6 cellular contexts compared by ENCODE assay signal in the genomic region with DNA sequence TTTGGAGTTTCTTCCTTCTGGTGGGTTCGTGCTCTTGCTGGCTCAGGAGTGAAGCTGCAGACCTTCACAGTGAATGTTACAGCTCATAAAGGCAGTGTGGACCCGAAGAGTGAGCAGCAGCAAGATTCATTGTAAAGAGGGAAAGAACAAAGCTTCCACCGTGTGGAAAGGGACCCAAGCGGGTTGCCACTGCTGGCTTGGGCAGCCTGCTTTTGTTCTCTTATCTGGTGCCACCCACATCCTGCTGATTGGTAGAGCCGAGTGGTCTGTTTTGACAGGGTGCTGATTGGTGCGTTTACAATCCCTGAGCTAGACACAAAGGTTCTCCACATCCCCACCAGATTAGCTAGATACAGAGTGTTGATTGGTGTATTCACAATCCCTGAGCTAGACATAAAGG. TPM values are rescaled to one million over a fixed set of nuclear protein-coding genes. Genes with fewer than 3 reads are reported as not detected.
DNase-seq lines count a peak whose midpoint lies in the region; ATAC-seq and TF ChIP-seq lines count a peak whose summit lies in the region.
"Not testable (repeated sequence)": the region's sequence is repeated elsewhere in the genome, so short reads cannot be mapped to it uniquely, and the experiment has no call there.
"Had no signal": no experiment of that assay in that cellular context is flagged by ENCODE, and none has a peak within 500 bp of the region (broad histone marks: within the 10 kb centered on the region; RNA-seq: fewer than 3 reads in every experiment).

No MANE protein-coding gene starts in this region.

- not testable (repeated sequence) for H3K14ac ChIP-seq in mesenchymal stem cell (ENCODE audit: low read length in 2 of 2)

- not testable (repeated sequence) for H3K4me1 ChIP-seq in DND-41 (ENCODE audit: insufficient read depth, low read length); PC-3 (ENCODE audit: insufficient read depth, low read length)
- H3K4me1 ChIP-seq in mesenchymal stem cell (ENCODE audit: control insufficient read depth, insufficient read depth, low read depth, low read length), result peaks cover 15% of the 10 kb centered on the region

- not testable (repeated sequence) for TF ChIP-seq CTCF in DND-41 (IDR thresholded peaks at IDR 0.05; ENCODE audit: borderline replicate concordance, extremely low read depth, low read length, poor library complexity, severe bottlenecking); PC-3 (conservative IDR thresholded peaks at IDR 0.05; ENCODE audit: low read depth, low read length)

- H2BK120ac ChIP-seq in mesenchymal stem cell (ENCODE audit: low read depth, low read length), result not testable (repeated sequence)

- H3K79me1 ChIP-seq in mesenchymal stem cell (replicated peaks; ENCODE audit: low read length, poor library complexity, severe bottlenecking), result peaks cover 17% of the 10 kb centered on the region

- intact Hi-C loops in PC-3 (cut with micrococcal nuclease), result not testable (repeated sequence)

- 97% methylated on average over 4 of the region's 6 CpGs for WGBS in mesenchymal stem cell

- H3K18ac ChIP-seq in mesenchymal stem cell (ENCODE audit: low read depth in 1 of 2, low read length in 2 of 2), result not testable (repeated sequence)

- H3K9ac ChIP-seq in DND-41 (ENCODE audit: low read depth, low read length); PC-3 (ENCODE audit: low read length); mesenchymal stem cell (ENCODE audit: low read length): not testable (repeated sequence)

- POLR2A ChIA-PET in PC-3 (lab: Charles Lee; ENCODE audit: unreplicated experiment); activated CD4-positive, alpha-beta T cell treated with anti-CD3 and anti-CD28 coated beads, Interleukin-2, amount 10 ng/mL, durations not matched to agents 7 days and 5 days (lab: Charles Lee): not testable (repeated sequence)
- POLR2A ChIA-PET in activated naive CD8-positive, alpha-beta T cell treated with anti-CD3 and anti-CD28 coated beads, Interleukin-2, amount 10 ng/mL, durations not matched to agents 7 days and 5 days (lab: Charles Lee), result interaction anchor here (1.0 to 2.5 kb wide), 2 partner anchors 21 to 25 kb away, joined by 3 to 9 read pairs; a partner anchor contains a TSS

- not testable (repeated sequence) for H2BK15ac ChIP-seq in mesenchymal stem cell (ENCODE audit: low read depth, poor library complexity, severe bottlenecking)

- peak overlapping the region; percentile 59 for H3K27ac Mint-ChIP-seq in activated CD4-positive, alpha-beta T cell treated with anti-CD3 and anti-CD28 coated beads, Interleukin-2, amount 10 ng/mL, durations not matched to agents 7 days and 5 days
- H3K27ac Mint-ChIP-seq in activated naive CD8-positive, alpha-beta T cell treated with anti-CD3 and anti-CD28 coated beads, Interleukin-2, amount 10 ng/mL, durations not matched to agents 7 days and 5 days, result peak overlapping the region; percentile 10

- TSS peak; percentile 2 for BruUV-seq in PC-3 (replicated peaks; lab: Mats Ljungman, UMichigan)

- peak overlapping the region; percentile 49; the same call in 1 of the 2 replicates for H2AFZ ChIP-seq in DND-41 (ENCODE audit: low read depth, low read length)
- not testable (repeated sequence) for H2AFZ ChIP-seq in PC-3 (ENCODE audit: low read length); mesenchymal stem cell (ENCODE audit: low read depth, low read length)

- not testable (repeated sequence) for H3K27me3 Mint-ChIP-seq in activated CD4-positive, alpha-beta T cell treated with anti-CD3 and anti-CD28 coated beads, Interleukin-2, amount 10 ng/mL, durations not matched to agents 7 days and 5 days; activated naive CD8-positive, alpha-beta T cell treated with anti-CD3 and anti-CD28 coated beads, Interleukin-2, amount 10 ng/mL, durations not matched to agents 7 days and 5 days

- not testable (repeated sequence) for H3K36me3 Mint-ChIP-seq in activated CD4-positive, alpha-beta T cell treated with anti-CD3 and anti-CD28 coated beads, Interleukin-2, amount 10 ng/mL, durations not matched to agents 7 days and 5 days (ENCODE audit: low read depth); activated naive CD8-positive, alpha-beta T cell treated with anti-CD3 and anti-CD28 coated beads, Interleukin-2, amount 10 ng/mL, durations not matched to agents 7 days and 5 days

- ATAC-seq in DND-41 (ENCODE audit: insufficient read depth, low read depth), result 0 out of 3 replicates have a peak, but pooled peaks have one; percentile 21
- ATAC-seq in PC-3; activated naive CD8-positive, alpha-beta T cell treated with anti-CD3 and anti-CD28 coated beads, Interleukin-2, amount 10 ng/mL, durations not matched to agents 7 days and 5 days (ENCODE audit: low read depth): not testable (repeated sequence)

- CTCF ChIA-PET in PC-3 (lab: Charles Lee), result not testable (repeated sequence)
- CTCF ChIA-PET in activated CD4-positive, alpha-beta T cell treated with anti-CD3 and anti-CD28 coated beads, Interleukin-2, amount 10 ng/mL, durations not matched to agents 7 days and 5 days (lab: Charles Lee), result interaction anchor here (1.6 to 6.5 kb wide), 2 partner anchors 14 to 245 kb away, joined by 4 to 53 read pairs; no protein-coding TSS in a partner anchor

- not testable (repeated sequence) for H3K9me3 ChIP-seq in DND-41 (ENCODE audit: insufficient read depth, low read length, severe bottlenecking); PC-3 (ENCODE audit: low read length); mesenchymal stem cell (ENCODE audit: control insufficient read depth, low read length)

- H3K4ac ChIP-seq in mesenchymal stem cell (ENCODE audit: low read depth in 1 of 2, low read length in 2 of 2), result not testable (repeated sequence)

- peaks cover 28% of the 10 kb centered on the region for H3K4me1 Mint-ChIP-seq in activated CD4-positive, alpha-beta T cell treated with anti-CD3 and anti-CD28 coated beads, Interleukin-2, amount 10 ng/mL, durations not matched to agents 7 days and 5 days
- peaks cover 20% of the 10 kb centered on the region for H3K4me1 Mint-ChIP-seq in activated naive CD8-positive, alpha-beta T cell treated with anti-CD3 and anti-CD28 coated beads, Interleukin-2, amount 10 ng/mL, durations not matched to agents 7 days and 5 days

- not testable (repeated sequence) for H3K36me3 ChIP-seq in DND-41 (ENCODE audit: insufficient read depth, low read length); PC-3 (ENCODE audit: low read depth, low read length)
- H3K36me3 ChIP-seq in mesenchymal stem cell (ENCODE audit: control insufficient read depth in 1 of 2, insufficient read depth in 2 of 2, low read depth in 1 of 2, low read length in 2 of 2), result peaks cover 26 to 30% of the 10 kb centered on the region in 2 experiments

- not testable (repeated sequence) for H2BK12ac ChIP-seq in mesenchymal stem cell (ENCODE audit: low read length in 2 of 2)

- H4K91ac ChIP-seq in mesenchymal stem cell (ENCODE audit: low read length), result peak overlapping the region; percentile 29

- not testable (repeated sequence) for H2BK5ac ChIP-seq in mesenchymal stem cell (ENCODE audit: low read depth, low read length, poor library complexity, severe bottlenecking)

- H3K9me2 ChIP-seq in PC-3 (replicated peaks; ENCODE audit: low read length), result not testable (repeated sequence)

- H3F3A ChIP-seq in PC-3 (ENCODE audit: low read length, unreplicated experiment), result not testable (repeated sequence)

- not testable (repeated sequence) for H3K9me3 Mint-ChIP-seq in activated CD4-positive, alpha-beta T cell treated with anti-CD3 and anti-CD28 coated beads, Interleukin-2, amount 10 ng/mL, durations not matched to agents 7 days and 5 days; activated naive CD8-positive, alpha-beta T cell treated with anti-CD3 and anti-CD28 coated beads, Interleukin-2, amount 10 ng/mL, durations not matched to agents 7 days and 5 days

- H3K4me2 ChIP-seq in DND-41 (ENCODE audit: insufficient read depth, low read length); PC-3 (ENCODE audit: low read length); mesenchymal stem cell (ENCODE audit: low read length, poor library complexity, severe bottlenecking): not testable (repeated sequence)

- not testable (repeated sequence) for H2AK5ac ChIP-seq in mesenchymal stem cell (ENCODE audit: low read length, severe bottlenecking)

- not testable (repeated sequence) for H3K79me2 ChIP-seq in DND-41 (ENCODE audit: insufficient read depth, low read length)
- H3K79me2 ChIP-seq in PC-3 (ENCODE audit: low read length), result peaks cover 12% of the 10 kb centered on the region

- not testable (repeated sequence) for H3K27me3 ChIP-seq in DND-41 (ENCODE audit: insufficient read depth, low read length, poor library complexity); PC-3 (ENCODE audit: low read length); mesenchymal stem cell (ENCODE audit: control insufficient read depth in 1 of 2, insufficient read depth in 1 of 2, low read length in 2 of 2)

- not testable (repeated sequence) for H3K23ac ChIP-seq in mesenchymal stem cell (ENCODE audit: low read length in 2 of 2)

- not testable (repeated sequence) for H3K27ac ChIP-seq in DND-41 (ENCODE audit: low read length); PC-3 (ENCODE audit: low read length); mesenchymal stem cell (ENCODE audit: low read length, poor library complexity, severe bottlenecking)

- DNase-seq in DND-41, result peak; percentile 66
- not testable (repeated sequence) for DNase-seq in PC-3; activated CD4-positive, alpha-beta T cell treated with anti-CD3 and anti-CD28 coated beads, Interleukin-2, amount 10 ng/mL, durations not matched to agents 7 days and 5 days; activated naive CD8-positive, alpha-beta T cell treated with anti-CD3 and anti-CD28 coated beads, Interleukin-2, amount 10 ng/mL, durations not matched to agents 7 days and 5 days; mesenchymal stem cell

- H4K20me1 ChIP-seq in DND-41 (ENCODE audit: insufficient read depth, low read length); PC-3 (ENCODE audit: low read length): not testable (repeated sequence)

- H3K4me3 ChIP-seq in DND-41 (ENCODE audit: low read depth in 1 of 2, low read length in 2 of 2); PC-3 (ENCODE audit: low read length); mesenchymal stem cell (ENCODE audit: insufficient read depth in 1 of 2, low read depth in 1 of 2, low read length in 2 of 2): not testable (repeated sequence)

- H4K8ac ChIP-seq in mesenchymal stem cell (ENCODE audit: low read length), result not testable (repeated sequence)

- H3K4me3 Mint-ChIP-seq in activated CD4-positive, alpha-beta T cell treated with anti-CD3 and anti-CD28 coated beads, Interleukin-2, amount 10 ng/mL, durations not matched to agents 7 days and 5 days, result not testable (repeated sequence)
- peak overlapping the region; percentile 31 for H3K4me3 Mint-ChIP-seq in activated naive CD8-positive, alpha-beta T cell treated with anti-CD3 and anti-CD28 coated beads, Interleukin-2, amount 10 ng/mL, durations not matched to agents 7 days and 5 days

RNA-seq across cellular contexts. Expression of a gene that starts 2.4 kb away (rescaled TPM):
- 18.0 and 33.9 TPM in 2 replicates for total RNA-seq in PC-3 (2014; rRNA removed)
- total RNA-seq in activated CD4-positive, alpha-beta T cell treated with anti-CD3 and anti-CD28 coated beads, Interleukin-2, amount 10 ng/mL, durations not matched to agents 7 days and 5 days, result 1 to 10 TPM; 2.4 to 3.5 TPM
- total RNA-seq in activated naive CD8-positive, alpha-beta T cell treated with anti-CD3 and anti-CD28 coated beads, Interleukin-2, amount 10 ng/mL, durations not matched to agents 7 days and 5 days, result 10 to 100 TPM in 1 of 2 experiments, 1 to 10 TPM in 1; 8.1 to 11.4 TPM
- 15.7 TPM for polyA plus RNA-seq in mesenchymal stem cell (2013, experiment 1 of 2)
- 14.2 TPM for polyA plus RNA-seq in mesenchymal stem cell (2013, experiment 2 of 2)
- polyA plus RNA-seq: CD4-positive, alpha-beta memory T cell had no signal

RNA-seq across cellular contexts. Expression of a gene that starts 21.3 kb away (rescaled TPM):
- 1.0 and 2.8 TPM in 2 replicates for total RNA-seq in PC-3 (2014; rRNA removed)
- total RNA-seq in activated CD4-positive, alpha-beta T cell treated with anti-CD3 and anti-CD28 coated beads, Interleukin-2, amount 10 ng/mL, durations not matched to agents 7 days and 5 days, result 10 to 100 TPM; 15.7 to 17.4 TPM
- 10 to 100 TPM; 14.9 to 18.2 TPM for total RNA-seq in activated naive CD8-positive, alpha-beta T cell treated with anti-CD3 and anti-CD28 coated beads, Interleukin-2, amount 10 ng/mL, durations not matched to agents 7 days and 5 days
- polyA plus RNA-seq in mesenchymal stem cell (2013, experiment 1 of 2), result 10.6 TPM
- polyA plus RNA-seq in mesenchymal stem cell (2013, experiment 2 of 2), result 10.1 TPM

RNA-seq across cellular contexts. Expression of a gene that starts 25.6 kb away (rescaled TPM):
- total RNA-seq in PC-3 (2014; rRNA removed), result 48.8 and 50.6 TPM in 2 replicates
- total RNA-seq in activated CD4-positive, alpha-beta T cell treated with anti-CD3 and anti-CD28 coated beads, Interleukin-2, amount 10 ng/mL, durations not matched to agents 7 days and 5 days, result 10 to 100 TPM; 56.9 to 58.1 TPM
- total RNA-seq in activated naive CD8-positive, alpha-beta T cell treated with anti-CD3 and anti-CD28 coated beads, Interleukin-2, amount 10 ng/mL, durations not matched to agents 7 days and 5 days, result 10 to 100 TPM; 69.7 to 72.4 TPM
- polyA plus RNA-seq in mesenchymal stem cell (2013, experiment 1 of 2), result 108 TPM
- 107 TPM for polyA plus RNA-seq in mesenchymal stem cell (2013, experiment 2 of 2)

RNA-seq across cellular contexts. Expression of a gene that starts 32.9 kb away (rescaled TPM):
- total RNA-seq in PC-3 (2014; rRNA removed), result 63.0 and 68.2 TPM in 2 replicates
- 100 to 1,000 TPM in 1 of 2 experiments, 10 to 100 TPM in 1; 96.6 to 106 TPM for total RNA-seq in activated CD4-positive, alpha-beta T cell treated with anti-CD3 and anti-CD28 coated beads, Interleukin-2, amount 10 ng/mL, durations not matched to agents 7 days and 5 days
- 100 to 1,000 TPM; 117 to 125 TPM for total RNA-seq in activated naive CD8-positive, alpha-beta T cell treated with anti-CD3 and anti-CD28 coated beads, Interleukin-2, amount 10 ng/mL, durations not matched to agents 7 days and 5 days
- polyA plus RNA-seq in mesenchymal stem cell (2013, experiment 1 of 2), result 24.1 TPM
- polyA plus RNA-seq in mesenchymal stem cell (2013, experiment 2 of 2), result 20.7 TPM

RNA-seq across cellular contexts. Expression of a gene that starts 33.7 kb away (rescaled TPM):
- 0.35 and 2.0 TPM in 2 replicates for total RNA-seq in PC-3 (2014; rRNA removed)
- under 1 TPM in 1 of 2 experiments, not detected in 1; 0.37 TPM for total RNA-seq in activated CD4-positive, alpha-beta T cell treated with anti-CD3 and anti-CD28 coated beads, Interleukin-2, amount 10 ng/mL, durations not matched to agents 7 days and 5 days
- under 1 TPM in 1 of 2 experiments, not detected in 1; 0.42 TPM for total RNA-seq in activated naive CD8-positive, alpha-beta T cell treated with anti-CD3 and anti-CD28 coated beads, Interleukin-2, amount 10 ng/mL, durations not matched to agents 7 days and 5 days
- polyA plus RNA-seq in mesenchymal stem cell (2013, experiment 1 of 2), result 0.26 TPM
- polyA plus RNA-seq in mesenchymal stem cell (2013, experiment 2 of 2), result 0.81 TPM
- total RNA-seq: CD4-positive, alpha-beta memory T cell had no signal
- polyA plus RNA-seq: CD4-positive, alpha-beta memory T cell had no signal
